ENCODE assay signal across 8 cellular contexts in the genomic region with DNA sequence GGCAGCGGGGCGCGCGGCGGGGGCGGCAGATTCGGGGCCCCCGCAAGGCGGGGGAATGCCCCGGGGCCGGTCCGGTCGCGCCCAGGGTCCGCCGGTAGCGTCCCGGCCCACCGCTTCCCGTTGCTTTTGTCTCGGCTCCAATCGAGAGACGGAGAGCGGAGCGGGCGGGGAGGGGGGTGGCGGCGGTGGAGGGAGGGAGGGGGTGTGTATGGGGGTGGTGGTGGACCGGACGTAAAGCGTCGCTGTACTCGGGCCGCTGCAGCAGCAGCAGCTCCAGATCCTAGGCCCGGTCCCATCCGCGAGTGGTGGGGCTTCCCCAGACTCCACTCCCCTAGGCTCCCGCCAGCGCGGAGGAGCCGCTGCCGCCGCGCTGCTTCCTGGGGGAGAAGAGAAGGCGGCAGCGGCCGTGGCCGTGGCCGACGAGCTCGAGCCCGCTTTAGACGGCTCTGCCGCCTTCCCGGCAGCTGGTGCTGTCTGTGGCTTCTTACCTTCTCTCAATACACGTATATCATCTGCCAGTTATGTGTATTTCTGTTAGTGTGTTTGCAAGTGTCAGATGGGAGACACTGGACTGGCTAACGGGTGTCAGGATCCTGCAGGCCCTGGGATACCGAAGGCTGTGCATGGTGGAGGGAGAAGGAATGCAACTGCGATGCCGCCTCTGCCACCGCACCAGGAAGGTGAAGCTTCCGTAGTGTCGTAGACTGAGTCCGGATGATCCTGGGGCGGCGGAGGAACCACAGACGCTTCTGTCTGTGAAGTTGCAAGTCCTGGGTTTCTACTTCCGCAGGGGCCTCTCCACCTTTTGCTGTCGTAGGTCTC. TPM values are rescaled to one million over a fixed set of nuclear protein-coding genes. Genes with fewer than 3 reads are reported as not detected.
DNase-seq lines count a peak whose midpoint lies in the region; ATAC-seq and TF ChIP-seq lines count a peak whose summit lies in the region.

No MANE protein-coding gene starts in this region.

- peak overlapping the region; percentile 97 for H3K27ac ChIP-seq in CD8-positive, alpha-beta T cell (ENCODE audit: low read depth, low read length)

- intact Hi-C loops in CD8-positive, alpha-beta T cell (cut with DNase I, micrococcal nuclease), result loop anchor here (1.0 to 10.0 kb wide), 12 partner anchors 34 to 1514 kb away; a partner anchor contains a TSS

- peak; percentile 47 to 82 (median 72) for DNase-seq in CD8-positive, alpha-beta T cell
- DNase-seq in NOMO-1 treated with DMSO at 0.1 percent for 48 hours (lab: John Stamatoyannopoulos, UW; ENCODE audit: unreplicated experiment) (peak; percentile 41), activated T-cell treated with anti-CD3 and anti-CD28 coated beads for 24 hours (ENCODE audit: low read depth) (peak; percentile 49), epithelial cell of proximal tubule (ENCODE audit: low read depth) (no peak)
- DNase-seq in stimulated activated CD8-positive, alpha-beta memory T cell treated with anti-CD3 and anti-CD28 coated beads, Interleukin-4, amount 100 ng/mL, for 48 hours, result peak; percentile 70

- no peak for TF ChIP-seq CTCF in CD8-positive, alpha-beta T cell (IDR thresholded peaks at IDR 0.05)
- TF ChIP-seq CTCF in epithelial cell of proximal tubule (conservative IDR thresholded peaks at IDR 0.05; ENCODE audit: low read depth, low read length), result no peak

- peaks cover 66% of the 10 kb centered on the region for H3K36me3 Mint-ChIP-seq in CD8-positive, alpha-beta T cell

- peak overlapping the region; percentile 85 for H3K9ac ChIP-seq in mucosa of stomach (ENCODE audit: low read length)

- peak overlapping the region; percentile 94 for H3K4me3 ChIP-seq in CD8-positive, alpha-beta T cell (ENCODE audit: low read depth, low read length)
- H3K4me3 ChIP-seq in epithelial cell of proximal tubule (ENCODE audit: low read depth, low read length) (peak overlapping the region; percentile 87), mucosa of stomach (ENCODE audit: low read length) (peak overlapping the region; percentile 89)

- H3K27me3 ChIP-seq in CD8-positive, alpha-beta T cell (ENCODE audit: insufficient read depth, low read length), result no peaks in the 10 kb centered on the region
- H3K27me3 ChIP-seq in mucosa of stomach (ENCODE audit: control insufficient read depth, insufficient read depth, low read length), result no peaks in the 10 kb centered on the region

- H3K4me1 ChIP-seq in CD8-positive, alpha-beta T cell (ENCODE audit: insufficient read depth, low read length), result peaks cover 65% of the 10 kb centered on the region
- H3K4me1 ChIP-seq in mucosa of stomach (ENCODE audit: control insufficient read depth, insufficient read depth, low read length), result peaks cover 21% of the 10 kb centered on the region

- CTCF ChIA-PET in CD8-positive, alpha-beta T cell (lab: Charles Lee), result interaction anchor here (0.7 kb wide), 1 partner anchor 14 kb away, joined by 3 read pairs; no protein-coding TSS in a partner anchor

- H3K27me3 Mint-ChIP-seq in CD8-positive, alpha-beta T cell (ENCODE audit: low read depth), result no peaks in the 10 kb centered on the region

- no peaks in the 10 kb centered on the region for H3K9me3 Mint-ChIP-seq in CD8-positive, alpha-beta T cell

- H3K27ac Mint-ChIP-seq in CD8-positive, alpha-beta T cell, result peak overlapping the region; percentile 100

- no peaks in the 10 kb centered on the region for H3K9me3 ChIP-seq in CD8-positive, alpha-beta T cell (ENCODE audit: low read length)
- no peaks in the 10 kb centered on the region for H3K9me3 ChIP-seq in mucosa of stomach (ENCODE audit: control insufficient read depth, low read length)

- peaks cover 68% of the 10 kb centered on the region for H3K4me1 Mint-ChIP-seq in CD8-positive, alpha-beta T cell (ENCODE audit: low read depth)

- H3K36me3 ChIP-seq in CD8-positive, alpha-beta T cell (ENCODE audit: insufficient read depth, low read length), result peaks cover 6% of the 10 kb centered on the region
- H3K36me3 ChIP-seq in mucosa of stomach (ENCODE audit: control insufficient read depth, insufficient read depth, low read length), result no peaks in the 10 kb centered on the region

- peak overlapping the region; percentile 100 for H3K4me3 Mint-ChIP-seq in CD8-positive, alpha-beta T cell

- ATAC-seq in CD8-positive, alpha-beta T cell, result peak; percentile 49
- ATAC-seq in GM19372 (IDR thresholded peaks at IDR 0.05; ENCODE audit: low read depth, unreplicated experiment) (peak; percentile 51), HG03469 (IDR thresholded peaks at IDR 0.05; ENCODE audit: unreplicated experiment) (peak; percentile 25)

- POLR2A ChIA-PET in CD8-positive, alpha-beta T cell (lab: Charles Lee), result interaction anchor here (0.6 to 2.1 kb wide), 8 partner anchors 20 to 122 kb away, joined by 3 to 9 read pairs (median 4); a partner anchor contains a TSS

RNA-seq across cellular contexts. Expression of a gene that starts 0.5 kb away (rescaled TPM):
- 100 to 1,000 TPM; 154 to 158 TPM for total RNA-seq in CD8-positive, alpha-beta T cell
- 62.6 and 75.3 TPM in 2 replicates for total RNA-seq in epithelial cell of proximal tubule
